In genomic region chr1:26027716-26028489, GRCh38 we compare ENCODE assay signal across 1 cellular context.
TF ChIP-seq lines count a peak whose summit lies in the region.

No MANE protein-coding gene starts in this region.

TF ChIP-seq in GM12878, 131 proteins besides CTCF, POLR2A, EP300 and RAD21:
- TF ChIP-seq HCFC1 (IDR thresholded peaks at IDR 0.05; ENCODE audit: low read length) (no peak), USF1 (IDR thresholded peaks at IDR 0.05; ENCODE audit: borderline replicate concordance, extremely low read length, insufficient read depth, low read depth, low read length) (no peak), RCOR1 (conservative IDR thresholded peaks at IDR 0.05; ENCODE audit: low read depth, low read length) (no peak), DPF2 (IDR thresholded peaks at IDR 0.05) (no peak), NR2F1 (conservative IDR thresholded peaks at IDR 0.05) (no peak)
